Comparison of ENCODE assay signal across 8 cellular contexts in genomic region chr1:201114245-201115131, GRCh38. TPM values are rescaled to one million over a fixed set of nuclear protein-coding genes. Genes with fewer than 3 reads are reported as not detected.
DNase-seq lines count a peak whose midpoint lies in the region; ATAC-seq and TF ChIP-seq lines count a peak whose summit lies in the region.

No MANE protein-coding gene starts in this region.

- intact Hi-C loops in natural killer cell (cut with micrococcal nuclease), result loop anchor here (5.0 kb wide), 1 partner anchor 492 kb away; the partner anchor contains the start of gene KIF14

- DNase-seq in DMS153 (lab: John Stamatoyannopoulos, UW) (peak; percentile 97), Kasumi-1 (lab: John Stamatoyannopoulos, UW) (peak; percentile 84 to 95), RPMI7951 (ENCODE audit: low read depth) (peak; percentile 89), fibroblast of peridontal ligament (ENCODE audit: extremely low read depth) (peak; percentile 90), natural killer cell (peak; percentile 56)
- peak; percentile 68 for DNase-seq in stimulated activated naive B cell treated with anti-CD40 and anti-IgM and Interleukin-4, amounts not matched to agents 10 μg/mL and 1 μg/mL and 100 μg/mL, for 72 hours

- no peaks in the 10 kb centered on the region for H3K9me3 Mint-ChIP-seq in activated T-helper 17 cell treated with anti-CD3 and anti-CD28 coated beads, Interleukin-2, amount 50 U/mL, for 72 hours
- H3K9me3 Mint-ChIP-seq in natural killer cell, result no peaks in the 10 kb centered on the region
- no peaks in the 10 kb centered on the region for H3K9me3 Mint-ChIP-seq in stimulated activated naive B cell treated with anti-CD40 and anti-IgM and Interleukin-4, amounts not matched to agents 10 μg/mL and 1 μg/mL and 100 μg/mL, for 72 hours

- peak overlapping the region; percentile 82 for H3K27ac Mint-ChIP-seq in activated T-helper 17 cell treated with anti-CD3 and anti-CD28 coated beads, Interleukin-2, amount 50 U/mL, for 72 hours
- H3K27ac Mint-ChIP-seq in natural killer cell, result peak overlapping the region in 1 of 2 donors; percentile 88
- peak overlapping the region; percentile 89 for H3K27ac Mint-ChIP-seq in stimulated activated naive B cell treated with anti-CD40 and anti-IgM and Interleukin-4, amounts not matched to agents 10 μg/mL and 1 μg/mL and 100 μg/mL, for 72 hours

- peak overlapping the region; percentile 86 for H3K4me3 Mint-ChIP-seq in activated T-helper 17 cell treated with anti-CD3 and anti-CD28 coated beads, Interleukin-2, amount 50 U/mL, for 72 hours
- peak overlapping the region; percentile 91 for H3K4me3 Mint-ChIP-seq in natural killer cell
- peak overlapping the region; percentile 88 for H3K4me3 Mint-ChIP-seq in stimulated activated naive B cell treated with anti-CD40 and anti-IgM and Interleukin-4, amounts not matched to agents 10 μg/mL and 1 μg/mL and 100 μg/mL, for 72 hours

- ATAC-seq in GM21786 (IDR thresholded peaks at IDR 0.05; ENCODE audit: unreplicated experiment) (peak; percentile 94), natural killer cell (peak; percentile 86 to 87 (median 87))
- peak; percentile 93 for ATAC-seq in activated T-helper 17 cell treated with anti-CD3 and anti-CD28 coated beads, Interleukin-2, amount 50 U/mL, for 72 hours (replicated peaks)
- peak; percentile 91 to 92 for ATAC-seq in stimulated activated naive B cell treated with anti-CD40 and anti-IgM and Interleukin-4, amounts not matched to agents 10 μg/mL and 1 μg/mL and 100 μg/mL, for 72 hours (replicated peaks)

- H3K4me1 Mint-ChIP-seq in activated T-helper 17 cell treated with anti-CD3 and anti-CD28 coated beads, Interleukin-2, amount 50 U/mL, for 72 hours, result no peaks in the 10 kb centered on the region
- H3K4me1 Mint-ChIP-seq in natural killer cell, result peaks cover 8 to 12% of the 10 kb centered on the region in 2 donors
- peaks cover 3 to 11% of the 10 kb centered on the region in 2 donors for H3K4me1 Mint-ChIP-seq in stimulated activated naive B cell treated with anti-CD40 and anti-IgM and Interleukin-4, amounts not matched to agents 10 μg/mL and 1 μg/mL and 100 μg/mL, for 72 hours

- no peaks in the 10 kb centered on the region for H3K36me3 Mint-ChIP-seq in activated T-helper 17 cell treated with anti-CD3 and anti-CD28 coated beads, Interleukin-2, amount 50 U/mL, for 72 hours (ENCODE audit: low read depth)
- H3K36me3 Mint-ChIP-seq in natural killer cell, result no peaks in the 10 kb centered on the region
- H3K36me3 Mint-ChIP-seq in stimulated activated naive B cell treated with anti-CD40 and anti-IgM and Interleukin-4, amounts not matched to agents 10 μg/mL and 1 μg/mL and 100 μg/mL, for 72 hours, result no peaks in the 10 kb centered on the region

- TF ChIP-seq CTCF in natural killer cell (IDR thresholded peaks at IDR 0.05), result peak; percentile 72

- H3K27me3 Mint-ChIP-seq in activated T-helper 17 cell treated with anti-CD3 and anti-CD28 coated beads, Interleukin-2, amount 50 U/mL, for 72 hours, result no peaks in the 10 kb centered on the region
- H3K27me3 Mint-ChIP-seq in natural killer cell (ENCODE audit: low read depth in 2 of 2), result peaks cover 7 to 13% of the 10 kb centered on the region in 2 donors
- peaks cover 32 to 48% of the 10 kb centered on the region in 2 donors for H3K27me3 Mint-ChIP-seq in stimulated activated naive B cell treated with anti-CD40 and anti-IgM and Interleukin-4, amounts not matched to agents 10 μg/mL and 1 μg/mL and 100 μg/mL, for 72 hours

RNA-seq across cellular contexts. Expression of gene CACNA1S, which starts 2.3 kb away (rescaled TPM):
- not detected in 2 replicates for total RNA-seq in RPMI7951 (2014; rRNA removed; shearing (Covaris generic))
- not detected for total RNA-seq in activated T-helper 17 cell treated with anti-CD3 and anti-CD28 coated beads, Interleukin-2, amount 50 U/mL, for 72 hours
- not detected for total RNA-seq in natural killer cell

RNA-seq across cellular contexts. Expression of gene ASCL5, which starts 12.5 kb away (rescaled TPM):
- total RNA-seq in RPMI7951 (2014; rRNA removed; shearing (Covaris generic)), result not detected in 2 replicates
- total RNA-seq in activated T-helper 17 cell treated with anti-CD3 and anti-CD28 coated beads, Interleukin-2, amount 50 U/mL, for 72 hours, result under 1 TPM in 1 of 2 donors, not detected in 1; 0.19 TPM
- total RNA-seq in natural killer cell, result not detected

RNA-seq across cellular contexts. Expression of gene TMEM9, which starts 39.8 kb away (rescaled TPM):
- 101 and 107 TPM in 2 replicates for total RNA-seq in RPMI7951 (2014; rRNA removed; shearing (Covaris generic))
- total RNA-seq in activated T-helper 17 cell treated with anti-CD3 and anti-CD28 coated beads, Interleukin-2, amount 50 U/mL, for 72 hours, result 10 to 100 TPM; 19.5 to 25.7 TPM
- 10 to 100 TPM; 16.2 to 18.1 (median 16.9) TPM for total RNA-seq in natural killer cell

Comparison
In these comparisons a context has a peak if more than half of its experiments do, and no peak if none do; other contexts are left out.
1. Peak in every context shown above with its lines: DNase-seq and ATAC-seq.